Comparison of ENCODE assay signal across 12 cellular contexts in genomic region chr16:58098207-58099096, GRCh38. TPM values are rescaled to one million over a fixed set of nuclear protein-coding genes. Genes with fewer than 3 reads are reported as not detected.
DNase-seq lines count a peak whose midpoint lies in the region; ATAC-seq and TF ChIP-seq lines count a peak whose summit lies in the region.
"Had no signal": no experiment of that assay in that cellular context is flagged by ENCODE, and none has a peak within 500 bp of the region (broad histone marks: within the 10 kb centered on the region; RNA-seq: fewer than 3 reads in every experiment).

No MANE protein-coding gene starts in this region.

- H3K9me3 Mint-ChIP-seq in GM23338 = no peaks in the 10 kb centered on the region; the same call in 2 of the 3 replicates
- H3K9me3 Mint-ChIP-seq: mesothelial cell of epicardium had no signal

- H3K4me3 Mint-ChIP-seq in GM23338 = no peak overlapping the region; the same call in 2 of the 3 replicates
- H3K4me3 Mint-ChIP-seq: mesothelial cell of epicardium had no signal

- H3K36me3 ChIP-seq in GM23338 (ENCODE audit: insufficient read depth) = no peaks in the 10 kb centered on the region
- H3K36me3 ChIP-seq: colonic mucosa, heart right ventricle had no signal

- peaks cover 11% of the 10 kb centered on the region for H3K4me1 ChIP-seq in GM23338 (ENCODE audit: insufficient read depth)
- H3K4me1 ChIP-seq: colonic mucosa had no signal

- DNase-seq in GM23338 (ENCODE audit: low spot score) (no peak), NCI-H226 (peak; percentile 97), epithelial cell of esophagus (ENCODE audit: low read depth) (peak; percentile 67), renal cortical epithelial cell (ENCODE audit: low read depth) (peak; percentile 25), cerebellar cortex (ENCODE audit: low spot score) (no peak), ecto neural progenitor cell (ENCODE audit: low spot score) (no peak)
- DNase-seq in activated CD8-positive, alpha-beta memory T cell treated with anti-CD3 and anti-CD28 coated beads for 24 hours = no peak
- DNase-seq: activated CD4-positive, alpha-beta T cell treated with anti-CD3 and anti-CD28 coated beads for 1 hour; colonic mucosa; heart right ventricle; NCI-H774 had no signal

- peaks cover 29% of the 10 kb centered on the region for H3K27me3 Mint-ChIP-seq in GM23338 (ENCODE audit: insufficient read depth, low read depth, poor library complexity)

- no peaks in the 10 kb centered on the region for H3F3A ChIP-seq in GM23338 (replicated peaks; ENCODE audit: low read depth)

- no peaks in the 10 kb centered on the region for H3K27me3 ChIP-seq in GM23338 (ENCODE audit: insufficient read depth)
- H3K27me3 ChIP-seq: colonic mucosa, heart right ventricle had no signal

- ATAC-seq in GM23338 = peak; percentile 7; the same call in 1 of the 3 replicates

- H3K79me2 ChIP-seq in GM23338 (replicated peaks; ENCODE audit: insufficient read depth) = no peaks in the 10 kb centered on the region

- no peaks in the 10 kb centered on the region for H3K9me2 ChIP-seq in GM23338 (ENCODE audit: insufficient read depth)

- TF ChIP-seq CTCF in GM23338 (conservative IDR thresholded peaks at IDR 0.05; ENCODE audit: low read depth in 2 of 2) (no peak), epithelial cell of esophagus (IDR thresholded peaks at IDR 0.05; ENCODE audit: insufficient read depth, low read depth, low read length, missing control alignments) (no peak)

- H3K36me3 Mint-ChIP-seq in GM23338 (ENCODE audit: low read depth) = no peaks in the 10 kb centered on the region
- H3K36me3 Mint-ChIP-seq: mesothelial cell of epicardium had no signal

- H3K4me1 Mint-ChIP-seq in GM23338 = peaks cover 23% of the 10 kb centered on the region
- H3K4me1 Mint-ChIP-seq: mesothelial cell of epicardium had no signal

- no peak overlapping the region for H3K27ac Mint-ChIP-seq in GM23338
- H3K27ac Mint-ChIP-seq: mesothelial cell of epicardium had no signal

- no peak overlapping the region for H2AFZ ChIP-seq in GM23338

- no peak overlapping the region for H3K4me2 ChIP-seq in GM23338

- H3K4me3 ChIP-seq in GM23338 = no peak overlapping the region
- no peak overlapping the region for H3K4me3 ChIP-seq in epithelial cell of esophagus (ENCODE audit: low read length)
- H3K4me3 ChIP-seq: colonic mucosa, heart right ventricle had no signal

- no peaks in the 10 kb centered on the region for H4K20me1 ChIP-seq in GM23338 (replicated peaks; ENCODE audit: insufficient read depth)

- no peak overlapping the region for H3K27ac ChIP-seq in GM23338 (ENCODE audit: low read depth)
- H3K27ac ChIP-seq: colonic mucosa, heart right ventricle had no signal

TF ChIP-seq in GM23338, 12 proteins besides CTCF, POLR2A, EP300 and RAD21 (continues in another document):
- TF ChIP-seq JUNB (IDR thresholded peaks at IDR 0.05; ENCODE audit: unreplicated experiment) (no peak), ZNF462 (CRISPR knock-in tag; IDR thresholded peaks at IDR 0.05) (no peak), ETS1 (IDR thresholded peaks at IDR 0.05) (no peak), ZNF114 (CRISPR knock-in tag; IDR thresholded peaks at IDR 0.05) (no peak), NANOG (IDR thresholded peaks at IDR 0.05; ENCODE audit: borderline replicate concordance) (no peak), ZNF331 (CRISPR knock-in tag; IDR thresholded peaks at IDR 0.05; ENCODE audit: low read depth) (no peak), STAT1 (IDR thresholded peaks at IDR 0.05; ENCODE audit: unreplicated experiment) (no peak), POLR2AphosphoS5 (IDR thresholded peaks at IDR 0.05; ENCODE audit: low read depth) (no peak), EZH2phosphoT487 (IDR thresholded peaks at IDR 0.05; ENCODE audit: unreplicated experiment) (no peak), EZH2 (IDR thresholded peaks at IDR 0.05; ENCODE audit: low read depth, unreplicated experiment) (no peak), CREB1 (CRISPR knock-in tag; IDR thresholded peaks at IDR 0.05; ENCODE audit: low read depth) (no peak)

RNA-seq across cellular contexts. Expression of gene CFAP20, which starts 30.7 kb away (rescaled TPM):
- 81.7 and 82.7 TPM in 2 replicates for total RNA-seq in GM23338 (2014; rRNA removed; shearing (Covaris generic))
- polyA plus RNA-seq in GM23338 (2016; fragmentation: Nextera tagmentation; extraction: Ambion mirVana) = 55.9 and 61.1 TPM in 2 replicates
- 39.2 and 40.5 TPM in 2 replicates for total RNA-seq in renal cortical epithelial cell

Comparison
In these comparisons a context has a peak if more than half of its experiments do, and no peak if none do; other contexts are left out.
1. DNase-seq: peak in NCI-H226 (single experiment), epithelial cell of esophagus (single experiment) and renal cortical epithelial cell (single experiment); none in GM23338 (single experiment), cerebellar cortex (single experiment), activated CD8-positive, alpha-beta memory T cell treated with anti-CD3 and anti-CD28 coated beads for 24 hours (single experiment) and ecto neural progenitor cell (single experiment).